Comparison of ENCODE assay signal across 18 cellular contexts in the genomic region with DNA sequence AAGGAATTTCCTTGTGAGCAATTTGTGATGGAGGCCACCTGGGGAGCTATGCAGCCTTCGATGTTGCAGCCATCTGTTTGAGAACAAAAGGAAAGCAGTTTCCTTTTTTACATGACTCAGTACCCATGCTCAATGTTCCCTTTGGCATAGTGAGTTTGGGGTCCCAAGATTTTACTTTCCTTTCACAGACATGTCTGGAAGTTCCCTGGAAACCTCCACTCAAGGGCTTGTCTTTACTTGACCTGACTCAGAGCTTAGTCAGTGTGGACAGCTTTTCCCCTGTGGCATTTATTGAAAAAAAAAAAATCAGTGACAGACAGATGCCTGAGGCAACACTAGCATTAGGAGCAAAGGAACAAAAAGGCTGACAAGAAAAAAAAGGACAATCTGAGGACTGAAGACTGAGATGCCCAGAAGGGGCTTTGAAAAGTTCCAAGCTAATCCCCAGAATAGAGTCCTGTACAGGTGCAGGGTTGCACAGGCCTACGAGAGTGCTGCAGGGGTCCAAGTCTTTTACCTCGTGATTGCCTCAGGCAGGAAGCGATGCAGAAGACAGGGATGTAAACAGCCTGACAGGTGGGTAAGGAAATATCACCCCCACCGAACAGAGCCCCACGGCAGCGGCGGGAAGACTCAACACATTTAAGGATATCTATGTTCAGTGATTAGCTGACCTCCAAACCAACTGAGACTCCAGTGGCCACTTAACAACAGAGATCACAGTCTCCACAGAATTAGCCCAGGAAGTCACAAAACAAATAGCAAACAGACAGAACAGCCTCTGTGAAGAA.
"Had no signal": no experiment of that assay in that cellular context is flagged by ENCODE, and none has a peak within 500 bp of the region (broad histone marks: within the 10 kb centered on the region; RNA-seq: fewer than 3 reads in every experiment).

No MANE protein-coding gene starts in this region.

- H3K9me3 ChIP-seq: prostate gland, right lobe of liver, tibial nerve had no signal

- H3K4me1 ChIP-seq: prostate gland, right lobe of liver, tibial nerve had no signal

- H3K36me3 Mint-ChIP-seq: activated naive CD4-positive, alpha-beta T cell treated with anti-CD3 and anti-CD28 coated beads, Interleukin-2, amount 10 ng/mL, durations not matched to agents 7 days and 5 days; immature natural killer cell; natural killer cell treated with Interleukin-12 subunit alpha and Interleukin-12 subunit beta and Interleukin-15 and Interleukin-18, amount 100 ng/mL, for 72 hours; stimulated activated naive B cell treated with anti-CD40 and anti-IgM and Interleukin-4, amounts not matched to agents 10 μg/mL and 1 μg/mL and 100 μg/mL, for 72 hours had no signal

- H3K27me3 ChIP-seq: right lobe of liver, tibial nerve had no signal

- H3K27ac ChIP-seq: epithelial cell of prostate, prostate gland, right lobe of liver, tibial nerve had no signal

- ATAC-seq: activated CD4-positive, alpha-beta T cell treated with anti-CD3 and anti-CD28 coated beads for 36 hours; left colon; natural killer cell treated with Interleukin-12 subunit alpha and Interleukin-12 subunit beta and Interleukin-15 and Interleukin-18, amount 100 ng/mL, for 72 hours; right lobe of liver; stimulated activated naive B cell treated with anti-CD40 and anti-IgM and Interleukin-4, amounts not matched to agents 10 μg/mL and 1 μg/mL and 100 μg/mL, for 72 hours had no signal

- H3K27ac Mint-ChIP-seq: activated CD4-positive, alpha-beta T cell treated with anti-CD3 and anti-CD28 coated beads for 36 hours; activated naive CD4-positive, alpha-beta T cell treated with anti-CD3 and anti-CD28 coated beads, Interleukin-2, amount 10 ng/mL, durations not matched to agents 7 days and 5 days; activated T-helper 2 cell treated with anti-CD3 and anti-CD28 coated beads, Interferon-gamma antibody, Interleukin-2, Interleukin-4, amounts not matched to agents 10 μg/mL and 5 μg/mL and 100 μg/mL, durations not matched to agents 14 hours and 24 hours and 36 hours; natural killer cell treated with Interleukin-12 subunit alpha and Interleukin-12 subunit beta and Interleukin-15 and Interleukin-18, amount 100 ng/mL, for 72 hours; stimulated activated naive B cell treated with anti-CD40 and anti-IgM and Interleukin-4, amounts not matched to agents 10 μg/mL and 1 μg/mL and 100 μg/mL, for 72 hours had no signal

- H3K36me3 ChIP-seq: prostate gland, right lobe of liver, tibial nerve had no signal

- H3K9me3 Mint-ChIP-seq: activated naive CD4-positive, alpha-beta T cell treated with anti-CD3 and anti-CD28 coated beads, Interleukin-2, amount 10 ng/mL, durations not matched to agents 7 days and 5 days; activated T-helper 2 cell treated with anti-CD3 and anti-CD28 coated beads, Interferon-gamma antibody, Interleukin-2, Interleukin-4, amounts not matched to agents 10 μg/mL and 5 μg/mL and 100 μg/mL, durations not matched to agents 14 hours and 24 hours and 36 hours; immature natural killer cell; natural killer cell treated with Interleukin-12 subunit alpha and Interleukin-12 subunit beta and Interleukin-15 and Interleukin-18, amount 100 ng/mL, for 72 hours; stimulated activated naive B cell treated with anti-CD40 and anti-IgM and Interleukin-4, amounts not matched to agents 10 μg/mL and 1 μg/mL and 100 μg/mL, for 72 hours had no signal

- DNase-seq: activated CD4-positive, alpha-beta T cell treated with anti-CD3 and anti-CD28 coated beads for 36 hours; activated naive CD4-positive, alpha-beta T cell treated with anti-CD3 and anti-CD28 coated beads, Interleukin-2, amount 10 ng/mL, durations not matched to agents 7 days and 5 days; central memory CD4-positive, alpha-beta T cell; cortex of kidney; effector CD8-positive, alpha-beta T cell; hypothalamus; immature natural killer cell; left colon; occipital lobe; right lobe of liver; stimulated activated CD4-positive, alpha-beta T cell treated with anti-CD3 and anti-CD28 coated beads, Interleukin-2, amount 100 ng/mL, for 24 hours; stimulated activated naive B cell treated with anti-CD40 and anti-IgM and Interleukin-4, amounts not matched to agents 10 μg/mL and 1 μg/mL and 100 μg/mL, for 72 hours; T-helper 9 cell had no signal

- H3K4me3 Mint-ChIP-seq: activated CD4-positive, alpha-beta T cell treated with anti-CD3 and anti-CD28 coated beads for 36 hours; activated naive CD4-positive, alpha-beta T cell treated with anti-CD3 and anti-CD28 coated beads, Interleukin-2, amount 10 ng/mL, durations not matched to agents 7 days and 5 days; immature natural killer cell; natural killer cell treated with Interleukin-12 subunit alpha and Interleukin-12 subunit beta and Interleukin-15 and Interleukin-18, amount 100 ng/mL, for 72 hours; stimulated activated naive B cell treated with anti-CD40 and anti-IgM and Interleukin-4, amounts not matched to agents 10 μg/mL and 1 μg/mL and 100 μg/mL, for 72 hours had no signal

- H3K4me3 ChIP-seq: prostate gland, right lobe of liver, tibial nerve had no signal

- H3K27me3 Mint-ChIP-seq: activated CD4-positive, alpha-beta T cell treated with anti-CD3 and anti-CD28 coated beads for 36 hours had no signal

- H3K4me1 Mint-ChIP-seq: activated CD4-positive, alpha-beta T cell treated with anti-CD3 and anti-CD28 coated beads for 36 hours; activated naive CD4-positive, alpha-beta T cell treated with anti-CD3 and anti-CD28 coated beads, Interleukin-2, amount 10 ng/mL, durations not matched to agents 7 days and 5 days; immature natural killer cell; stimulated activated naive B cell treated with anti-CD40 and anti-IgM and Interleukin-4, amounts not matched to agents 10 μg/mL and 1 μg/mL and 100 μg/mL, for 72 hours had no signal
